34 cellular contexts compared by ENCODE assay signal in the genomic region with DNA sequence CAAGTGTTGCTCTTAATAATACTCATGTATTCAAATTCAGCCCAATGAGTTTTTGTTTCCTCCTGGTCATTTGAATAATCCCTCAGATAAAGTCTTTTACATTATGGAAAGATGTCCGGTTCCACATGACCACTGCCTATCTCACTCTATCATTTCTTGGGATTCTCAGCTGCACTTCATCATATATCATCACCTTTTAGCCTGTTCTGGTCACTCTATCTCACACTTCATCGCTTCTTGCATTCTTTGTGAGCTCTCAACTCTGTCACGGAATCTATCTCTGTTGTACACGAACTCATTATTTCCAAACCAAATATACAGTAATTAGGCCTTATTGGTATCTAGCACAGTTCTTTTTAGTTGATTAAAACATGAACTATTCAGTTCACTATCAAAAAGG.
"Had no signal": no experiment of that assay in that cellular context is flagged by ENCODE, and none has a peak within 500 bp of the region (broad histone marks: within the 10 kb centered on the region; RNA-seq: fewer than 3 reads in every experiment).

No MANE protein-coding gene starts in this region.

- H3K9me3 ChIP-seq: MG63 had no signal

- H3K4me2 ChIP-seq: KMS-11 had no signal

- H3K4me3 ChIP-seq: MG63 had no signal

- H3K36me3 ChIP-seq: MG63 had no signal

- H3K9ac ChIP-seq: KMS-11 had no signal

- H3K27me3 ChIP-seq: MG63 had no signal

- DNase-seq: Karpas-422, Kasumi-1, MG63, MM.1S, MV-4-11, NCI-H1048, NCI-H1092, NCI-H1092 treated with DMSO at 0.1 percent for 48 hours, NCI-H1105, NCI-H1105 treated with DMSO at 0.1 percent for 48 hours, NCI-H1417, NCI-H1417 treated with DMSO at 0.1 percent for 48 hours, NCI-H1436, NCI-H1436 treated with DMSO at 0.1 percent for 48 hours, NCI-H146, NCI-H1694, NCI-H1694 treated with DMSO at 0.1 percent for 48 hours, NCI-H187, NCI-H187 treated with DMSO at 0.1 percent for 48 hours, NCI-H1930, NCI-H2029, NCI-H2029 treated with DMSO at 0.1 percent for 48 hours, NCI-H2081, NCI-H2081 treated with DMSO at 0.1 percent for 48 hours, NCI-H2107, NCI-H2171, NCI-H2171 treated with DMSO at 0.1 percent for 48 hours, NCI-H2227 treated with DMSO at 0.1 percent for 48 hours, NCI-H226, NCI-H345, NCI-H446, NCI-H446 treated with DMSO at 0.1 percent for 48 hours, NCI-H510A had no signal

- H3K27ac ChIP-seq: KMS-11 had no signal
